ENCODE assay signal across 16 cellular contexts in genomic region chr4:139403457-139403856, GRCh38. TPM values are rescaled to one million over a fixed set of nuclear protein-coding genes. Genes with fewer than 3 reads are reported as not detected.
DNase-seq lines count a peak whose midpoint lies in the region; ATAC-seq lines count a peak whose summit lies in the region.
"Had no signal": no experiment of that assay in that cellular context is flagged by ENCODE, and none has a peak within 500 bp of the region (broad histone marks: within the 10 kb centered on the region; RNA-seq: fewer than 3 reads in every experiment).

No MANE protein-coding gene starts in this region.

- H3K4me3 ChIP-seq in adipocyte (ENCODE audit: low read length) (no peak overlapping the region), mesendoderm (ENCODE audit: low read length) (no peak overlapping the region)
- H3K4me3 ChIP-seq: heart left ventricle, upper lobe of left lung had no signal

- no peak overlapping the region for H4K8ac ChIP-seq in mesendoderm (ENCODE audit: low read depth, low read length)

- no peak overlapping the region for H3K56ac ChIP-seq in mesendoderm (ENCODE audit: low read length)

- no peaks in the 10 kb centered on the region for H3K9me3 ChIP-seq in adipocyte (ENCODE audit: control insufficient read depth, low read length)
- H3K9me3 ChIP-seq: heart left ventricle, upper lobe of left lung had no signal

- H3K27ac ChIP-seq in mesendoderm (ENCODE audit: low read depth, low read length) (no peak overlapping the region), caudate nucleus (ENCODE audit: low read depth, low read length) (no peak overlapping the region)
- H3K27ac ChIP-seq: epithelial cell of prostate, heart left ventricle, upper lobe of left lung had no signal

- peaks cover 15% of the 10 kb centered on the region for H3K36me3 ChIP-seq in adipocyte (ENCODE audit: control insufficient read depth, insufficient read depth, low read length, severe bottlenecking)
- H3K36me3 ChIP-seq in mesendoderm (ENCODE audit: control insufficient read depth, insufficient read depth, low read length): no peaks in the 10 kb centered on the region

- no peak overlapping the region for H4K5ac ChIP-seq in mesendoderm (ENCODE audit: low read length)

- no peak overlapping the region for H2BK120ac ChIP-seq in mesendoderm (ENCODE audit: low read depth, low read length)

- no peak overlapping the region for H2BK5ac ChIP-seq in mesendoderm (ENCODE audit: low read length)

- no peak overlapping the region for H2AK5ac ChIP-seq in mesendoderm (ENCODE audit: low read length)

- H3K4me2 ChIP-seq in mesendoderm (ENCODE audit: low read length): no peak overlapping the region

- H3K9ac ChIP-seq in adipocyte (ENCODE audit: low read length) (no peak overlapping the region), mesendoderm (ENCODE audit: low read length) (no peak overlapping the region)

- no peak overlapping the region for H3K4ac ChIP-seq in mesendoderm (ENCODE audit: low read depth, low read length)

- no peaks in the 10 kb centered on the region for H3K79me1 ChIP-seq in mesendoderm (ENCODE audit: low read length)

- H3K79me2 ChIP-seq in mesendoderm (ENCODE audit: control insufficient read depth, insufficient read depth, low read length): no peaks in the 10 kb centered on the region

- no peak overlapping the region for H3K18ac ChIP-seq in mesendoderm (ENCODE audit: low read length)

- H3K27me3 ChIP-seq in adipocyte (replicated peaks; ENCODE audit: control insufficient read depth, insufficient read depth, low read length) (no peaks in the 10 kb centered on the region), mesendoderm (ENCODE audit: insufficient read depth, low read length, poor library complexity) (no peaks in the 10 kb centered on the region)
- H3K27me3 ChIP-seq: heart left ventricle, upper lobe of left lung had no signal

- no peak overlapping the region for H2BK15ac ChIP-seq in mesendoderm (replicated peaks; ENCODE audit: low read depth)

- WGBS in mesendoderm (ENCODE audit: extremely low coverage, insufficient coverage, low lambda C conversion rate): no CpG with 5 or more reads among the region's 3 CpGs

- H3K4me1 ChIP-seq in adipocyte (ENCODE audit: control insufficient read depth, insufficient read depth, low read length) (no peaks in the 10 kb centered on the region), mesendoderm (ENCODE audit: control insufficient read depth, low read depth, low read length) (no peaks in the 10 kb centered on the region)
- H3K4me1 ChIP-seq: upper lobe of left lung had no signal

- DNase-seq in DMS 273 treated with DMSO at 0.1 percent for 48 hours (lab: John Stamatoyannopoulos, UW) (peak; percentile 1), NAMALWA (ENCODE audit: low spot score) (peak; percentile 41), adipocyte (ENCODE audit: low read depth) (peak; percentile 5), mesendoderm (peak; percentile 16), caudate nucleus (lab: John Stamatoyannopoulos, UW) (no peak), NK-92 (lab: John Stamatoyannopoulos, UW; ENCODE audit: unreplicated experiment) (no peak)
- DNase-seq: activated CD4-positive, CD25-positive, alpha-beta regulatory T cell treated with anti-CD3 and anti-CD28 coated beads, Interleukin-2, amount 50 U/mL, for 72 hours; heart left ventricle; naive thymus-derived CD8-positive, alpha-beta T cell; NCI-H187 treated with DMSO at 0.1 percent for 48 hours; right cardiac atrium; stimulated activated CD4-positive, alpha-beta T cell treated with anti-CD3 and anti-CD28 coated beads, Interleukin-2, amount 100 ng/mL, for 48 hours; upper lobe of left lung had no signal

- no peak for ATAC-seq in HG02642 (IDR thresholded peaks at IDR 0.05; ENCODE audit: poor library complexity, unreplicated experiment)
- ATAC-seq: activated naive CD4-positive, alpha-beta T cell treated with anti-CD3 and anti-CD28 coated beads, Interleukin-2, amount 50 U/mL, for 72 hours; heart left ventricle; naive thymus-derived CD8-positive, alpha-beta T cell; right cardiac atrium had no signal

- H3K23ac ChIP-seq in mesendoderm (ENCODE audit: low read length): no peak overlapping the region

RNA-seq across cellular contexts. Expression of gene RAB33B, which starts 50.5 kb away (rescaled TPM):
- 4.7 TPM for polyA plus RNA-seq in mesendoderm (2013, experiment 1 of 2)
- polyA plus RNA-seq in mesendoderm (2013, experiment 2 of 2): 5.4 TPM

Comparison
In these comparisons a context has a peak if more than half of its experiments do, and no peak if none do; other contexts are left out.
1. DNase-seq: peak in DMS 273 treated with DMSO at 0.1 percent for 48 hours (single experiment), NAMALWA (single experiment), adipocyte (single experiment) and mesendoderm (single experiment); none in caudate nucleus (0 of 61) and NK-92 (single experiment).